In genomic region chr10:59905735-59906416, GRCh38 we compare ENCODE assay signal across 8 cellular contexts. TPM values are rescaled to one million over a fixed set of nuclear protein-coding genes. Genes with fewer than 3 reads are reported as not detected.
A peak's percentile ranks its signal among the peaks of the same experiment; 100 is the strongest.
DNase-seq lines count a peak whose midpoint lies in the region; FAIRE-seq lines count a peak whose summit lies in the region.

No MANE protein-coding gene starts in this region.

- H3K9me3 ChIP-seq in SJSA1 (replicated peaks) (no peaks in the 10 kb centered on the region), ectodermal cell (ENCODE audit: control insufficient read depth, low read length) (no peaks in the 10 kb centered on the region), muscle layer of colon (ENCODE audit: low read length) (no peaks in the 10 kb centered on the region)

- peak; percentile 90 for FAIRE-seq in urothelium cell line (lab: Jason Lieb, UNC)

- peak overlapping the region; percentile 93 for H3K9ac ChIP-seq in muscle layer of colon (ENCODE audit: low read length)

- H3K4me1 ChIP-seq in SJSA1 (replicated peaks) (peaks cover 28% of the 10 kb centered on the region), ectodermal cell (ENCODE audit: control insufficient read depth, insufficient read depth, low read length) (peaks cover 30% of the 10 kb centered on the region), muscle layer of colon (ENCODE audit: insufficient read depth, low read length) (peaks cover 63% of the 10 kb centered on the region)

- H3K36me3 ChIP-seq in SJSA1 (peaks cover 3% of the 10 kb centered on the region; the same call in 1 of the 2 replicates), ectodermal cell (ENCODE audit: control insufficient read depth, insufficient read depth, low read length) (no peaks in the 10 kb centered on the region), muscle layer of colon (ENCODE audit: insufficient read depth, low read length) (peaks cover 5% of the 10 kb centered on the region)

- H3K4me3 ChIP-seq in SJSA1 (peak overlapping the region; percentile 70), ectodermal cell (ENCODE audit: insufficient read depth, low read depth, low read length) (peak overlapping the region; percentile 99), muscle layer of colon (ENCODE audit: low read depth in 1 of 2, low read length in 2 of 2) (peak overlapping the region; percentile 97 to 98)

- 0 to 1% methylated on average over 56 of the region's 56 CpGs for WGBS in ectodermal cell, 2 experiments

- no peaks in the 10 kb centered on the region for H3K27me3 ChIP-seq in SJSA1 (replicated peaks)
- H3K27me3 ChIP-seq in ectodermal cell (ENCODE audit: control insufficient read depth, insufficient read depth, low read length, poor library complexity, severe bottlenecking) = no peaks in the 10 kb centered on the region
- no peaks in the 10 kb centered on the region for H3K27me3 ChIP-seq in muscle layer of colon (ENCODE audit: control insufficient read depth in 1 of 2, insufficient read depth in 2 of 2, low read length in 2 of 2)

- DNase-seq in NCI-H345 (lab: John Stamatoyannopoulos, UW) = peak; percentile 25
- no peak for DNase-seq in NCI-H345 treated with DMSO at 0.1 percent for 48 hours (lab: John Stamatoyannopoulos, UW; ENCODE audit: unreplicated experiment)
- peak in 1 of 2 experiments; percentile 22 for DNase-seq in SJSA1 (ENCODE audit: low read depth in 1 of 2, low spot score in 2 of 2)
- DNase-seq in urothelium cell line (ENCODE audit: low spot score) = no peak
- no peak for DNase-seq in GM19238 (ENCODE audit: insufficient read length, low spot score)
- no peak for DNase-seq in RKO (ENCODE audit: low spot score)

- H3K27ac ChIP-seq in SJSA1 = peak overlapping the region; percentile 43
- H3K27ac ChIP-seq in ectodermal cell (ENCODE audit: insufficient read depth, low read depth, low read length, poor library complexity, severe bottlenecking) = peak overlapping the region; percentile 83
- H3K27ac ChIP-seq in muscle layer of colon (ENCODE audit: low read depth, low read length) = peak overlapping the region; percentile 99

RNA-seq across cellular contexts. Expression of gene CCDC6, which starts 0.5 kb away (rescaled TPM):
- 15.0 and 18.1 TPM in 2 replicates for total RNA-seq in SJSA1 (2014; rRNA removed; shearing (Covaris generic))
- 39.0 TPM for polyA plus RNA-seq in ectodermal cell (2013, experiment 1 of 4)
- 37.4 TPM for polyA plus RNA-seq in ectodermal cell (2013, experiment 2 of 4)
- 29.9 TPM for polyA plus RNA-seq in ectodermal cell (2013, experiment 3 of 4)
- polyA plus RNA-seq in ectodermal cell (2013, experiment 4 of 4) = 30.4 TPM

Comparison
In these comparisons a context has a peak if more than half of its experiments do, and no peak if none do; other contexts are left out.
1. H3K27ac ChIP-seq: peak in every context shown above with its lines; median percentile 99 in muscle layer of colon; 83 in ectodermal cell; 43 in SJSA1.